In genomic region chr7:37538945-37539344, GRCh38 we compare ENCODE assay signal across 30 cellular contexts.
"Had no signal": no experiment of that assay in that cellular context is flagged by ENCODE, and none has a peak within 500 bp of the region (broad histone marks: within the 10 kb centered on the region; RNA-seq: fewer than 3 reads in every experiment).

No MANE protein-coding gene starts in this region.

- FAIRE-seq: colon, endometrium, endothelial cell of umbilical vein had no signal

- DNase-seq: activated CD4-positive, alpha-beta memory T cell treated with anti-CD3 and anti-CD28 coated beads for 36 hours; activated CD4-positive, alpha-beta T cell treated with anti-CD3 and anti-CD28 coated beads for 36 hours; activated CD4-positive, alpha-beta T cell treated with anti-CD3 and anti-CD28 coated beads, Interleukin-2, amount 10 ng/mL, durations not matched to agents 24 days and 14 days; activated CD4-positive, CD25-positive, alpha-beta regulatory T cell; activated CD4-positive, CD25-positive, alpha-beta regulatory T cell treated with anti-CD3 and anti-CD28 coated beads, Interleukin-2, amount 50 U/mL, for 72 hours; activated CD8-positive, alpha-beta memory T cell treated with anti-CD3 and anti-CD28 coated beads, Interleukin-2, amount 10 ng/mL, durations not matched to agents 7 days and 5 days; activated CD8-positive, alpha-beta memory T cell treated with anti-CD3 and anti-CD28 coated beads, Interleukin-2, amount 50 U/mL, for 4 hours; activated CD8-positive, alpha-beta T cell treated with anti-CD3 and anti-CD28 coated beads, Interleukin-2, amount 10 ng/mL, durations not matched to agents 7 days and 5 days; activated effector memory CD4-positive, alpha-beta T cell treated with anti-CD3 and anti-CD28 coated beads, Interleukin-2, amount 50 U/mL, for 16 hours; activated naive CD4-positive, alpha-beta T cell treated with anti-CD3 and anti-CD28 coated beads for 36 hours; activated naive CD8-positive, alpha-beta T cell treated with anti-CD3 and anti-CD28 coated beads for 36 hours; activated naive CD8-positive, alpha-beta T cell treated with anti-CD3 and anti-CD28 coated beads, Interleukin-2, amount 50 U/mL, for 24 hours; activated T-cell treated with anti-CD3 and anti-CD28 coated beads, Interleukin-2, amount 50 U/mL, for 1 hour; activated T-cell treated with anti-CD3 and anti-CD28 coated beads, Interleukin-2, amount 50 U/mL, for 48 hours; adrenal gland; amygdala; aorta; body of pancreas; caudate nucleus; cortex of kidney; dermis blood vessel endothelial cell; effector CD4-positive, alpha-beta T cell; esophagus squamous epithelium; foreskin melanocyte; heart right ventricle; T-helper 17 cell; T1000 had no signal
